ENCODE assay signal across 25 cellular contexts in genomic region chr17:35977509-35977908, GRCh38. TPM values are rescaled to one million over a fixed set of nuclear protein-coding genes. Genes with fewer than 3 reads are reported as not detected.
"Had no signal": no experiment of that assay in that cellular context is flagged by ENCODE, and none has a peak within 500 bp of the region (broad histone marks: within the 10 kb centered on the region; RNA-seq: fewer than 3 reads in every experiment).

No MANE protein-coding gene starts in this region.

- ATAC-seq: heart left ventricle; mucosa of descending colon; naive thymus-derived CD8-positive, alpha-beta T cell; right cardiac atrium; upper lobe of right lung had no signal

- H3K4me3 ChIP-seq: colonic mucosa, dorsolateral prefrontal cortex, heart left ventricle, mucosa of descending colon, neural progenitor cell, ovary, tibial artery, upper lobe of right lung, vagina had no signal

- H3K9me3 ChIP-seq: colonic mucosa, heart left ventricle, mucosa of descending colon, ovary, tibial artery, upper lobe of right lung, vagina had no signal

- H3K4me3 Mint-ChIP-seq: naive thymus-derived CD8-positive, alpha-beta T cell; neural progenitor cell; stimulated activated naive CD8-positive, alpha-beta T cell treated with anti-CD3 and anti-CD28 coated beads, Interleukin-15, Interleukin-2, amounts not matched to agents 100 ng/mL and 50 ng/mL, for 24 hours had no signal

- H3K9me3 Mint-ChIP-seq: naive thymus-derived CD8-positive, alpha-beta T cell; stimulated activated naive CD8-positive, alpha-beta T cell treated with anti-CD3 and anti-CD28 coated beads, Interleukin-15, Interleukin-2, amounts not matched to agents 100 ng/mL and 50 ng/mL, for 24 hours had no signal

- H3K4me1 Mint-ChIP-seq: neural progenitor cell had no signal

- H3K27ac ChIP-seq: colonic mucosa, dorsolateral prefrontal cortex, heart left ventricle, neural progenitor cell, ovary, tibial artery, upper lobe of right lung, vagina had no signal

- H3K36me3 ChIP-seq: colonic mucosa, heart left ventricle, neural progenitor cell, ovary, tibial artery, upper lobe of right lung, vagina had no signal

- H3K4me1 ChIP-seq: colonic mucosa, neural progenitor cell, tibial artery, upper lobe of right lung, vagina had no signal

- DNase-seq: colonic mucosa; dorsolateral prefrontal cortex; effector CD8-positive, alpha-beta T cell; heart left ventricle; hippocampal formation; kidney glomerular epithelial cell; mucosa of descending colon; naive thymus-derived CD8-positive, alpha-beta T cell; nucleus accumbens; ovary; right cardiac atrium; small intestine; stimulated activated CD4-positive, alpha-beta T cell treated with anti-CD3 and anti-CD28 coated beads, Interleukin-12 subunit alpha, Interleukin-12 subunit beta, amount 100 ng/mL, for 4 hours; tibial artery; upper lobe of right lung had no signal

- H3K36me3 Mint-ChIP-seq: naive thymus-derived CD8-positive, alpha-beta T cell; neural progenitor cell had no signal

- H3K27me3 ChIP-seq: colonic mucosa, heart left ventricle, neural progenitor cell, ovary, upper lobe of right lung, vagina had no signal

- H3K27ac Mint-ChIP-seq: naive thymus-derived CD8-positive, alpha-beta T cell; stimulated activated naive CD8-positive, alpha-beta T cell treated with anti-CD3 and anti-CD28 coated beads, Interleukin-15, Interleukin-2, amounts not matched to agents 100 ng/mL and 50 ng/mL, for 24 hours had no signal

RNA-seq across cellular contexts. Expression of gene CCL16, which starts 3.8 kb away (rescaled TPM):
- total RNA-seq: colonic mucosa; dorsolateral prefrontal cortex; fibroblast of lung; frontal cortex; glomerular endothelial cell; lung microvascular endothelial cell; naive thymus-derived CD8-positive, alpha-beta T cell; temporal lobe; vagina had no signal

RNA-seq across cellular contexts. Expression of gene CCL14, which starts 9.0 kb away (rescaled TPM):
- total RNA-seq: fibroblast of lung; frontal cortex; naive thymus-derived CD8-positive, alpha-beta T cell; temporal lobe had no signal

RNA-seq across cellular contexts. Expression of gene CCL15, which starts 23.8 kb away (rescaled TPM):
- total RNA-seq: dorsolateral prefrontal cortex; fibroblast of lung; frontal cortex; glomerular endothelial cell; heart left ventricle; lung microvascular endothelial cell; naive thymus-derived CD8-positive, alpha-beta T cell; posterior vena cava; right cardiac atrium; temporal lobe; vagina had no signal

RNA-seq across cellular contexts. Expression of gene LYZL6, which starts 34.0 kb away (rescaled TPM):
- total RNA-seq: colonic mucosa; dorsolateral prefrontal cortex; fibroblast of lung; frontal cortex; glomerular endothelial cell; heart left ventricle; liver; lung microvascular endothelial cell; mucosa of descending colon; naive thymus-derived CD8-positive, alpha-beta T cell; ovary; posterior vena cava; right cardiac atrium; temporal lobe; upper lobe of right lung; vagina had no signal

RNA-seq across cellular contexts. Expression of gene CCL23, which starts 40.3 kb away (rescaled TPM):
- total RNA-seq: dorsolateral prefrontal cortex; fibroblast of lung; frontal cortex; glomerular endothelial cell; naive thymus-derived CD8-positive, alpha-beta T cell; temporal lobe had no signal
